In the genomic region with DNA sequence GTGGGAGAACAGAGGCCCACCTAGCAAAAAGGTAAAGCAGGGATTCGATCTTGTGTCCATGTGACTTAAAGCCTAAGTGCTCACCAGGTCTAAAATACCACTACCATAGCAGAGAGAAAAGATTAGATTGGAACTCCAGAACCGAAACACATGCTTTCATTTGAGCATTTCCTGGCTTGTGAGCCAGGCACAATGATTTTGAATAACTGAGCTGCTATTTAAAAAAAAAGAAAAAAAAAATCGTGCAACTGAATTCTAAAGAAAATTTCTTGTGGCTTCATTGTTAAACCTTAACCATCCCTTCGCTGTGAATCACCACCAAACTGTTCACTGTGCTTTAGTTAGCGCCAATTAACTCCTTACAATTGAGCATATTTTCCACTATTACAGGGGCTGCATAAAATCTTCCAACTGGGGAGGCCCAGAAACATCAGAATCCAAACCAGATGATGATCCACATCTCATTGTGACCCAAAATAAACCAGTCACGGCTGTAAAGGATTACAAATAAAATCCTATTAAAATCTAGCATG, we compare ENCODE assay signal across 1 cellular context.
TF ChIP-seq lines count a peak whose summit lies in the region.

No MANE protein-coding gene starts in this region.

TF ChIP-seq in SK-N-SH, 30 proteins besides CTCF, POLR2A, EP300 and RAD21 (continued from another document):
- no peak for TF ChIP-seq CHD2 (IDR thresholded peaks at IDR 0.05; ENCODE audit: low read length, partially characterized antibody)
- TF ChIP-seq FOXJ3 (CRISPR knock-in tag; IDR thresholded peaks at IDR 0.05): no peak
- TF ChIP-seq, protein P1, sequence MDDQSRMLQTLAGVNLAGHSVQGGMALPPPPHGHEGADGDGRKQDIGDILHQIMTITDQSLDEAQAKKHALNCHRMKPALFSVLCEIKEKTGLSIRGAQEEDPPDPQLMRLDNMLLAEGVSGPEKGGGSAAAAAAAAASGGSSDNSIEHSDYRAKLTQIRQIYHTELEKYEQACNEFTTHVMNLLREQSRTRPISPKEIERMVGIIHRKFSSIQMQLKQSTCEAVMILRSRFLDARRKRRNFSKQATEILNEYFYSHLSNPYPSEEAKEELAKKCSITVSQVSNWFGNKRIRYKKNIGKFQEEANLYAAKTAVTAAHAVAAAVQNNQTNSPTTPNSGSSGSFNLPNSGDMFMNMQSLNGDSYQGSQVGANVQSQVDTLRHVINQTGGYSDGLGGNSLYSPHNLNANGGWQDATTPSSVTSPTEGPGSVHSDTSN (IDR thresholded peaks at IDR 0.05): no peak
- TF ChIP-seq, protein P2, sequence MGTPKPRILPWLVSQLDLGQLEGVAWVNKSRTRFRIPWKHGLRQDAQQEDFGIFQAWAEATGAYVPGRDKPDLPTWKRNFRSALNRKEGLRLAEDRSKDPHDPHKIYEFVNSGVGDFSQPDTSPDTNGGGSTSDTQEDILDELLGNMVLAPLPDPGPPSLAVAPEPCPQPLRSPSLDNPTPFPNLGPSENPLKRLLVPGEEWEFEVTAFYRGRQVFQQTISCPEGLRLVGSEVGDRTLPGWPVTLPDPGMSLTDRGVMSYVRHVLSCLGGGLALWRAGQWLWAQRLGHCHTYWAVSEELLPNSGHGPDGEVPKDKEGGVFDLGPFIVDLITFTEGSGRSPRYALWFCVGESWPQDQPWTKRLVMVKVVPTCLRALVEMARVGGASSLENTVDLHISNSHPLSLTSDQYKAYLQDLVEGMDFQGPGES (IDR thresholded peaks at IDR 0.05; ENCODE audit: low read depth, low read length): no peak
- TF ChIP-seq TEAD4 (IDR thresholded peaks at IDR 0.05; ENCODE audit: borderline replicate concordance, insufficient read depth): no peak
